Comparison of ENCODE assay signal across 1 cellular context in the genomic region with DNA sequence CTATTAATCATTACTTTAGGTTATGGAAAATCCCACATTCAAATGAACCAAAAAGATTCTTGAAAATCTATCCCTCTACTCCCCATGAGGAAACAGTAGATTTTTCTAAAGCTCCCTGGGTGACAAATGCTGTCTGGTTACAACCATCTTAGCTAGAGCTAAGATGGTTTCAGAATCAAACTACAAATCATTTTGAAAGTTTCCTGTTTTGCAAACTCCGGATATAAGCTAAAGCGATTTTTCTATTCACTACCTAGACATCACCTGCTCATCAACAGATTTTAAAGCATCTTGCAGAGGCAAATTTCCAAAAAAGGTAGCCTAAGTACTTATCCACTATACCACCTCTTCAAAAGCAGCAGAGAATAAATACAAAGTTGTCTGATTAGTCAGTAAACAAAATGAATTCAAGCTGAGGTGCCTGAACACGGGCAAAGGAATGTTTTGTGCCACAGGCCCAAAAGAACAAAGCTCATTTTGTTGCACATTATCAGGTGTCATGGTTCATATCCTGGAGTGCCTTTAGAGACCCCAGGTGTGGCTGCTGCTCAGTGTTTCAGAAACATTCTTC.
A peak's percentile ranks its signal among the peaks of the same experiment; 100 is the strongest.
TF ChIP-seq lines count a peak whose summit lies in the region.

No MANE protein-coding gene starts in this region.

TF ChIP-seq in GM12878, 131 proteins besides CTCF, POLR2A, EP300 and RAD21 (continued from another document):
- TF ChIP-seq BCLAF1 (IDR thresholded peaks at IDR 0.05) (no peak), ZNF622 (IDR thresholded peaks at IDR 0.05) (no peak), RUNX3 (IDR thresholded peaks at IDR 0.05; ENCODE audit: low read length) (peak; percentile 3; the same call in 1 of the 2 replicates), IRF3 (IDR thresholded peaks at IDR 0.05) (no peak), IKZF2 (IDR thresholded peaks at IDR 0.05) (peak; percentile 23; a peak in 2 of 4 replicates), PAX5 (IDR thresholded peaks at IDR 0.05; ENCODE audit: borderline replicate concordance, low read depth, low read length) (no peak), KDM1A (IDR thresholded peaks at IDR 0.05; ENCODE audit: borderline replicate concordance) (no peak), CHD1 (IDR thresholded peaks at IDR 0.05; ENCODE audit: low read depth, low read length) (no peak), CHD2 (IDR thresholded peaks at IDR 0.05; ENCODE audit: borderline replicate concordance, low read depth, low read length) (no peak), BHLHE40 (IDR thresholded peaks at IDR 0.05; ENCODE audit: borderline replicate concordance in 1 of 2, low read depth in 2 of 2, low read length in 1 of 2) (no peak), BMI1 (IDR thresholded peaks at IDR 0.05; ENCODE audit: borderline replicate concordance) (no peak), SKIL (IDR thresholded peaks at IDR 0.05; ENCODE audit: low read depth, poor library complexity, severe bottlenecking) (peak; percentile 53), MEF2A (IDR thresholded peaks at IDR 0.05; ENCODE audit: insufficient read depth, low read depth, low read length) (peak; percentile 66; the same call in 1 of the 2 replicates), CUX1 (IDR thresholded peaks at IDR 0.05; ENCODE audit: insufficient replicate concordance, low read depth, low read length) (no peak), CREB1 (IDR thresholded peaks at IDR 0.05; ENCODE audit: low read depth) (0 out of 2 replicates have a peak, but pooled peaks have one; percentile 26), NR2C2 (IDR thresholded peaks at IDR 0.05; ENCODE audit: borderline replicate concordance, control insufficient read depth, insufficient read length, low read depth) (no peak), FOS (IDR thresholded peaks at IDR 0.05; ENCODE audit: borderline replicate concordance, extremely low read depth, insufficient read length) (no peak), TCF12 (IDR thresholded peaks at IDR 0.05; ENCODE audit: low read depth, low read length) (no peak), PKNOX1 (IDR thresholded peaks at IDR 0.05) (peak; percentile 12; the same call in 1 of the 2 replicates), KAT2A (conservative IDR thresholded peaks at IDR 0.05; ENCODE audit: control insufficient read depth, low read depth, low read length) (no peak), CBX5 (IDR thresholded peaks at IDR 0.05; ENCODE audit: low read depth) (no peak), WRNIP1 (IDR thresholded peaks at IDR 0.05; ENCODE audit: borderline replicate concordance, low read depth, low read length) (no peak)
- TF ChIP-seq, protein P1, sequence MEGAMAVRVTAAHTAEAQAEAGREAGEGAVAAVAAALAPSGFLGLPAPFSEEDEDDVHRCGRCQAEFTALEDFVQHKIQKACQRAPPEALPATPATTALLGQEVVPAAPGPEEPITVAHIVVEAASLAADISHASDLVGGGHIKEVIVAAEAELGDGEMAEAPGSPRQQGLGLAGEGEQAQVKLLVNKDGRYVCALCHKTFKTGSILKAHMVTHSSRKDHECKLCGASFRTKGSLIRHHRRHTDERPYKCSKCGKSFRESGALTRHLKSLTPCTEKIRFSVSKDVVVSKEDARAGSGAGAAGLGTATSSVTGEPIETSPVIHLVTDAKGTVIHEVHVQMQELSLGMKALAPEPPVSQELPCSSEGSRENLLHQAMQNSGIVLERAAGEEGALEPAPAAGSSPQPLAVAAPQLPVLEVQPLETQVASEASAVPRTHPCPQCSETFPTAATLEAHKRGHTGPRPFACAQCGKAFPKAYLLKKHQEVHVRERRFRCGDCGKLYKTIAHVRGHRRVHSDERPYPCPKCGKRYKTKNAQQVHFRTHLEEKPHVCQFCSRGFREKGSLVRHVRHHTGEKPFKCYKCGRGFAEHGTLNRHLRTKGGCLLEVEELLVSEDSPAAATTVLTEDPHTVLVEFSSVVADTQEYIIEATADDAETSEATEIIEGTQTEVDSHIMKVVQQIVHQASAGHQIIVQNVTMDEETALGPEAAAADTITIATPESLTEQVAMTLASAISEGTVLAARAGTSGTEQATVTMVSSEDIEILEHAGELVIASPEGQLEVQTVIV (IDR thresholded peaks at IDR 0.05; ENCODE audit: borderline replicate concordance, partially characterized antibody), result no peak
- TF ChIP-seq, protein P2, sequence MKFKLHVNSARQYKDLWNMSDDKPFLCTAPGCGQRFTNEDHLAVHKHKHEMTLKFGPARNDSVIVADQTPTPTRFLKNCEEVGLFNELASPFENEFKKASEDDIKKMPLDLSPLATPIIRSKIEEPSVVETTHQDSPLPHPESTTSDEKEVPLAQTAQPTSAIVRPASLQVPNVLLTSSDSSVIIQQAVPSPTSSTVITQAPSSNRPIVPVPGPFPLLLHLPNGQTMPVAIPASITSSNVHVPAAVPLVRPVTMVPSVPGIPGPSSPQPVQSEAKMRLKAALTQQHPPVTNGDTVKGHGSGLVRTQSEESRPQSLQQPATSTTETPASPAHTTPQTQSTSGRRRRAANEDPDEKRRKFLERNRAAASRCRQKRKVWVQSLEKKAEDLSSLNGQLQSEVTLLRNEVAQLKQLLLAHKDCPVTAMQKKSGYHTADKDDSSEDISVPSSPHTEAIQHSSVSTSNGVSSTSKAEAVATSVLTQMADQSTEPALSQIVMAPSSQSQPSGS (IDR thresholded peaks at IDR 0.05; ENCODE audit: low read length), result peak; percentile 44; the same call in 1 of the 2 replicates
- TF ChIP-seq, protein P3, sequence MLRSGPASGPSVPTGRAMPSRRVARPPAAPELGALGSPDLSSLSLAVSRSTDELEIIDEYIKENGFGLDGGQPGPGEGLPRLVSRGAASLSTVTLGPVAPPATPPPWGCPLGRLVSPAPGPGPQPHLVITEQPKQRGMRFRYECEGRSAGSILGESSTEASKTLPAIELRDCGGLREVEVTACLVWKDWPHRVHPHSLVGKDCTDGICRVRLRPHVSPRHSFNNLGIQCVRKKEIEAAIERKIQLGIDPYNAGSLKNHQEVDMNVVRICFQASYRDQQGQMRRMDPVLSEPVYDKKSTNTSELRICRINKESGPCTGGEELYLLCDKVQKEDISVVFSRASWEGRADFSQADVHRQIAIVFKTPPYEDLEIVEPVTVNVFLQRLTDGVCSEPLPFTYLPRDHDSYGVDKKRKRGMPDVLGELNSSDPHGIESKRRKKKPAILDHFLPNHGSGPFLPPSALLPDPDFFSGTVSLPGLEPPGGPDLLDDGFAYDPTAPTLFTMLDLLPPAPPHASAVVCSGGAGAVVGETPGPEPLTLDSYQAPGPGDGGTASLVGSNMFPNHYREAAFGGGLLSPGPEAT (IDR thresholded peaks at IDR 0.05; ENCODE audit: low read depth), result peak; percentile 55; the same call in 1 of the 2 replicates
- TF ChIP-seq, protein P4, sequence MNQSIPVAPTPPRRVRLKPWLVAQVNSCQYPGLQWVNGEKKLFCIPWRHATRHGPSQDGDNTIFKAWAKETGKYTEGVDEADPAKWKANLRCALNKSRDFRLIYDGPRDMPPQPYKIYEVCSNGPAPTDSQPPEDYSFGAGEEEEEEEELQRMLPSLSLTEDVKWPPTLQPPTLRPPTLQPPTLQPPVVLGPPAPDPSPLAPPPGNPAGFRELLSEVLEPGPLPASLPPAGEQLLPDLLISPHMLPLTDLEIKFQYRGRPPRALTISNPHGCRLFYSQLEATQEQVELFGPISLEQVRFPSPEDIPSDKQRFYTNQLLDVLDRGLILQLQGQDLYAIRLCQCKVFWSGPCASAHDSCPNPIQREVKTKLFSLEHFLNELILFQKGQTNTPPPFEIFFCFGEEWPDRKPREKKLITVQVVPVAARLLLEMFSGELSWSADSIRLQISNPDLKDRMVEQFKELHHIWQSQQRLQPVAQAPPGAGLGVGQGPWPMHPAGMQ (IDR thresholded peaks at IDR 0.05; ENCODE audit: borderline replicate concordance), result no peak
TF ChIP-seq in GM12878: peak in this region for 23.
